Comparison of ENCODE assay signal across 30 cellular contexts in genomic region chr6:36924778-36925396, GRCh38. TPM values are rescaled to one million over a fixed set of nuclear protein-coding genes. Genes with fewer than 3 reads are reported as not detected.
DNase-seq lines count a peak whose midpoint lies in the region; ATAC-seq and TF ChIP-seq lines count a peak whose summit lies in the region.
"Had no signal": no experiment of that assay in that cellular context is flagged by ENCODE, and none has a peak within 500 bp of the region (broad histone marks: within the 10 kb centered on the region; RNA-seq: fewer than 3 reads in every experiment).

No MANE protein-coding gene starts in this region.

- DNase-seq in GM23248 (no peak), astrocyte of the spinal cord (ENCODE audit: low read depth, low spot score) (no peak), nephron progenitor cell (no peak), GM23338 (ENCODE audit: low spot score) (no peak), NCI-H345 (lab: John Stamatoyannopoulos, UW) (no peak), COR-L47 (lab: John Stamatoyannopoulos, UW) (no peak), DMS153 treated with DMSO at 0.1 percent for 48 hours (lab: John Stamatoyannopoulos, UW; ENCODE audit: unreplicated experiment) (no peak)
- DNase-seq: activated CD4-positive, CD25-positive, alpha-beta regulatory T cell; effector CD8-positive, alpha-beta T cell; erythroblast; left lung; MV-4-11; NCI-H1694; NCI-H524; NK-92 treated with Interleukin-12 subunit alpha and Interleukin-12 subunit beta, amount 100 ng/mL, for 24 hours; pancreas; SHP77 treated with DMSO at 0.1 percent for 48 hours; stimulated activated CD4-positive, alpha-beta T cell treated with anti-CD3 and anti-CD28 coated beads, Interleukin-4, amount 100 ng/mL, for 1 hour; stimulated activated naive B cell treated with anti-CD40 and anti-IgM and Interleukin-4, amounts not matched to agents 10 μg/mL and 1 μg/mL and 100 μg/mL, for 72 hours; tibial artery had no signal

- H3K9me3 Mint-ChIP-seq in nephron progenitor cell = no peaks in the 10 kb centered on the region
- no peaks in the 10 kb centered on the region for H3K9me3 Mint-ChIP-seq in GM23338
- H3K9me3 Mint-ChIP-seq: activated CD8-positive, alpha-beta T cell treated with anti-CD3 and anti-CD28 coated beads for 36 hours; activated naive CD4-positive, alpha-beta T cell treated with anti-CD3 and anti-CD28 coated beads, Interleukin-2, amount 50 U/mL, for 72 hours; CD14-positive monocyte; mesothelial cell of epicardium; naive thymus-derived CD8-positive, alpha-beta T cell; stimulated activated naive B cell treated with anti-CD40 and anti-IgM and Interleukin-4, amounts not matched to agents 10 μg/mL and 1 μg/mL and 100 μg/mL, for 72 hours had no signal

- H3K36me3 Mint-ChIP-seq in nephron progenitor cell (ENCODE audit: low read depth) (peaks cover 8% of the 10 kb centered on the region), GM23338 (ENCODE audit: low read depth) (no peaks in the 10 kb centered on the region)

- no peak for ATAC-seq in GM23338
- ATAC-seq: K562, left lung, Panc1, pancreas had no signal

- 61 to 64% methylated on average over 5 of the region's 5 CpGs for WGBS in GM23248 (ENCODE audit: low coverage in 1 of 2, low lambda C conversion rate in 2 of 2, missing lambda C conversion rate in 2 of 2), 2 experiments

- H3K4me3 Mint-ChIP-seq in nephron progenitor cell (no peak overlapping the region), GM23338 (no peak overlapping the region)
- H3K4me3 Mint-ChIP-seq: activated CD8-positive, alpha-beta T cell treated with anti-CD3 and anti-CD28 coated beads for 36 hours; CD14-positive monocyte; mesothelial cell of epicardium; naive thymus-derived CD8-positive, alpha-beta T cell; stimulated activated naive B cell treated with anti-CD40 and anti-IgM and Interleukin-4, amounts not matched to agents 10 μg/mL and 1 μg/mL and 100 μg/mL, for 72 hours had no signal

- peak overlapping the region in 10 of 11 experiments; percentile 1 to 88 (median 70); a peak in 17 of 22 replicates for H3K4me2 ChIP-seq in BLaER1 treated with 17β-estradiol and CSF1 and Interleukin-3, amounts not matched to agents 10 nM and 100 nM
- H3K4me2 ChIP-seq in GM23248 (ENCODE audit: unreplicated experiment) = peak overlapping the region; percentile 66
- H3K4me2 ChIP-seq in GM23338 = no peak overlapping the region

- 0 out of 22 replicates have a peak, but pooled peaks cover 0 to 7% (median 0%) of the 10 kb centered on the region in 11 experiments for H4K20me1 ChIP-seq in BLaER1 treated with 17β-estradiol and CSF1 and Interleukin-3, amounts not matched to agents 10 nM and 100 nM
- H4K20me1 ChIP-seq in GM23248 (ENCODE audit: insufficient read depth) (no peaks in the 10 kb centered on the region), GM23338 (replicated peaks; ENCODE audit: insufficient read depth) (no peaks in the 10 kb centered on the region)

- peak overlapping the region in 6 of 11 experiments; percentile 18 to 68 (median 58); a peak in 6 of 22 replicates for H3K27ac ChIP-seq in BLaER1 treated with 17β-estradiol and CSF1 and Interleukin-3, amounts not matched to agents 10 nM and 100 nM
- H3K27ac ChIP-seq in GM23248 = no peak overlapping the region
- no peak overlapping the region for H3K27ac ChIP-seq in GM23338 (ENCODE audit: low read depth)
- H3K27ac ChIP-seq: left lung, pancreas, right atrium auricular region, tibial artery had no signal

- H3K27ac Mint-ChIP-seq in nephron progenitor cell = peak overlapping the region; percentile 28
- H3K27ac Mint-ChIP-seq in GM23338 = no peak overlapping the region
- H3K27ac Mint-ChIP-seq: CD14-positive monocyte; mesothelial cell of epicardium; stimulated activated naive B cell treated with anti-CD40 and anti-IgM and Interleukin-4, amounts not matched to agents 10 μg/mL and 1 μg/mL and 100 μg/mL, for 72 hours had no signal

- no peak overlapping the region for H2AFZ ChIP-seq in GM23248
- H2AFZ ChIP-seq in GM23338 = no peak overlapping the region

- no peak overlapping the region for H3K4me3 ChIP-seq in BLaER1 treated with 17β-estradiol and CSF1 and Interleukin-3, amounts not matched to agents 10 nM and 100 nM
- no peak overlapping the region for H3K4me3 ChIP-seq in GM23248
- peak overlapping the region; percentile 6 for H3K4me3 ChIP-seq in astrocyte of the spinal cord (ENCODE audit: low read depth, low read length)
- no peak overlapping the region for H3K4me3 ChIP-seq in GM23338
- H3K4me3 ChIP-seq: K562, left lung, pancreas, right atrium auricular region, tibial artery had no signal

- H3K9me2 ChIP-seq in GM23248 (ENCODE audit: insufficient read depth) = no peaks in the 10 kb centered on the region
- no peaks in the 10 kb centered on the region for H3K9me2 ChIP-seq in GM23338 (ENCODE audit: insufficient read depth)

- H3K27me3 Mint-ChIP-seq in nephron progenitor cell (ENCODE audit: low read depth, poor library complexity) = peaks cover 7% of the 10 kb centered on the region
- H3K27me3 Mint-ChIP-seq in GM23338 (ENCODE audit: insufficient read depth, low read depth, poor library complexity) = peaks cover 2% of the 10 kb centered on the region
- H3K27me3 Mint-ChIP-seq: activated CD8-positive, alpha-beta T cell treated with anti-CD3 and anti-CD28 coated beads for 36 hours; naive thymus-derived CD8-positive, alpha-beta T cell; stimulated activated naive B cell treated with anti-CD40 and anti-IgM and Interleukin-4, amounts not matched to agents 10 μg/mL and 1 μg/mL and 100 μg/mL, for 72 hours had no signal

- peaks cover 22 to 55% (median 30%) of the 10 kb centered on the region in 11 experiments for H3K36me3 ChIP-seq in BLaER1 treated with 17β-estradiol and CSF1 and Interleukin-3, amounts not matched to agents 10 nM and 100 nM
- H3K36me3 ChIP-seq in GM23248 (ENCODE audit: low read depth) (peaks cover 5% of the 10 kb centered on the region; the same call in 1 of the 2 replicates), GM23338 (ENCODE audit: insufficient read depth) (no peaks in the 10 kb centered on the region)

- H3F3A ChIP-seq in GM23248 (ENCODE audit: insufficient read depth) (peaks cover 59% of the 10 kb centered on the region), GM23338 (replicated peaks; ENCODE audit: low read depth) (no peaks in the 10 kb centered on the region)

- H3K4me1 ChIP-seq in BLaER1 treated with 17β-estradiol and CSF1 and Interleukin-3, amounts not matched to agents 10 nM and 100 nM = peaks cover 19 to 93% (median 77%) of the 10 kb centered on the region in 10 experiments
- peaks cover 64% of the 10 kb centered on the region for H3K4me1 ChIP-seq in GM23248 (ENCODE audit: insufficient read depth)
- peaks cover 4% of the 10 kb centered on the region; the same call in 1 of the 2 replicates for H3K4me1 ChIP-seq in GM23338 (ENCODE audit: insufficient read depth)

- H3K27me3 ChIP-seq in BLaER1 treated with 17β-estradiol and CSF1 and Interleukin-3, amounts not matched to agents 10 nM and 100 nM = no peaks in the 10 kb centered on the region
- H3K27me3 ChIP-seq in GM23248 (replicated peaks; ENCODE audit: insufficient read depth) = no peaks in the 10 kb centered on the region
- H3K27me3 ChIP-seq in GM23338 (ENCODE audit: insufficient read depth) = no peaks in the 10 kb centered on the region
- H3K27me3 ChIP-seq: left lung, pancreas, right atrium auricular region, tibial artery had no signal

- TF ChIP-seq CTCF in astrocyte of the spinal cord (IDR thresholded peaks at IDR 0.05; ENCODE audit: low read depth, low read length) (no peak), nephron progenitor cell (IDR thresholded peaks at IDR 0.05) (no peak), GM23338 (conservative IDR thresholded peaks at IDR 0.05; ENCODE audit: low read depth in 2 of 2) (no peak)

- H3K79me2 ChIP-seq in GM23248 (ENCODE audit: insufficient read depth) (no peaks in the 10 kb centered on the region), GM23338 (replicated peaks; ENCODE audit: insufficient read depth) (no peaks in the 10 kb centered on the region)

- peaks cover 57% of the 10 kb centered on the region for H3K4me1 Mint-ChIP-seq in nephron progenitor cell
- peaks cover 7% of the 10 kb centered on the region for H3K4me1 Mint-ChIP-seq in GM23338

- no peaks in the 10 kb centered on the region for H3K9me3 ChIP-seq in BLaER1 treated with 17β-estradiol and CSF1 and Interleukin-3, amounts not matched to agents 10 nM and 100 nM (replicated peaks in 1 of 11)
- no peaks in the 10 kb centered on the region for H3K9me3 ChIP-seq in GM23248 (ENCODE audit: low read depth)
- H3K9me3 ChIP-seq: left lung, pancreas, right atrium auricular region, tibial artery had no signal

- in situ Hi-C loops in GM23248 (cut with MboI) (no loop called here), astrocyte of the spinal cord (cut with HindIII; ENCODE audit: low sequenced_read_pairs) (no loop called here)

- H3K9ac ChIP-seq in BLaER1 treated with 17β-estradiol and CSF1 and Interleukin-3, amounts not matched to agents 10 nM and 100 nM = peak overlapping the region in 1 of 11 experiments; percentile 12; a peak in 1 of 22 replicates
- H3K9ac ChIP-seq in GM23248 = 0 out of 2 replicates have a peak overlapping the region, but pooled peaks have one; percentile 4

TF ChIP-seq in GM23338, 12 proteins besides CTCF, POLR2A, EP300 and RAD21 (continues in another document):
- TF ChIP-seq STAT1 (IDR thresholded peaks at IDR 0.05; ENCODE audit: unreplicated experiment) = no peak
- no peak for TF ChIP-seq ETS1 (IDR thresholded peaks at IDR 0.05)
- no peak for TF ChIP-seq EZH2phosphoT487 (IDR thresholded peaks at IDR 0.05; ENCODE audit: unreplicated experiment)

RNA-seq across cellular contexts. Expression of gene PI16, which starts 29.7 kb away (rescaled TPM):
- 181 and 227 TPM in 2 replicates for total RNA-seq in GM23248 (2014; rRNA removed; shearing (Covaris generic))
- polyA plus RNA-seq in GM23248 (2016; fragmentation: Nextera tagmentation; extraction: Ambion mirVana) (390 and 398 TPM in 2 replicates), GM23338 (2016; fragmentation: Nextera tagmentation; extraction: Ambion mirVana) (0.17 and 0.50 TPM in 2 replicates)
- total RNA-seq in GM23338 (2014; rRNA removed; shearing (Covaris generic)) = not detected in 2 replicates
- total RNA-seq: activated CD8-positive, alpha-beta T cell treated with anti-CD3 and anti-CD28 coated beads for 36 hours; HT-29; mesothelial cell of epicardium had no signal

RNA-seq across cellular contexts. Expression of gene C6orf89, which starts 39.1 kb away (rescaled TPM):
- 84.0 and 85.5 TPM in 2 replicates for total RNA-seq in GM23248 (2014; rRNA removed; shearing (Covaris generic))
- polyA plus RNA-seq in GM23248 (2016; fragmentation: Nextera tagmentation; extraction: Ambion mirVana) (73.8 and 73.9 TPM in 2 replicates), GM23338 (2016; fragmentation: Nextera tagmentation; extraction: Ambion mirVana) (3.6 and 3.7 TPM in 2 replicates)
- 7.9 and 8.7 TPM in 2 replicates for total RNA-seq in GM23338 (2014; rRNA removed; shearing (Covaris generic))

RNA-seq across cellular contexts. Expression of gene PPIL1, which starts 50.3 kb away (rescaled TPM):
- total RNA-seq in GM23248 (2014; rRNA removed; shearing (Covaris generic)) = 20.4 and 36.3 TPM in 2 replicates
- polyA plus RNA-seq in GM23248 (2016; fragmentation: Nextera tagmentation; extraction: Ambion mirVana) = 27.1 and 30.5 TPM in 2 replicates
- total RNA-seq in GM23338 (2014; rRNA removed; shearing (Covaris generic)) = 79.4 and 82.9 TPM in 2 replicates
- 53.1 and 57.3 TPM in 2 replicates for polyA plus RNA-seq in GM23338 (2016; fragmentation: Nextera tagmentation; extraction: Ambion mirVana)

Comparison
In these comparisons a context has a peak if more than half of its experiments do, and no peak if none do; other contexts are left out.
1. H3K27ac ChIP-seq: peak in BLaER1 treated with 17β-estradiol and CSF1 and Interleukin-3, amounts not matched to agents 10 nM and 100 nM (6 of 11); none in GM23248 (single experiment) and GM23338 (single experiment).
2. RNA of gene PI16, which starts 29.7 kb away (total RNA-seq): 181 to 227 TPM in GM23248; not detected in GM23338; every median in the first group is over 100 times any median in the second.